ENCODE assay signal across 8 cellular contexts in the genomic region with DNA sequence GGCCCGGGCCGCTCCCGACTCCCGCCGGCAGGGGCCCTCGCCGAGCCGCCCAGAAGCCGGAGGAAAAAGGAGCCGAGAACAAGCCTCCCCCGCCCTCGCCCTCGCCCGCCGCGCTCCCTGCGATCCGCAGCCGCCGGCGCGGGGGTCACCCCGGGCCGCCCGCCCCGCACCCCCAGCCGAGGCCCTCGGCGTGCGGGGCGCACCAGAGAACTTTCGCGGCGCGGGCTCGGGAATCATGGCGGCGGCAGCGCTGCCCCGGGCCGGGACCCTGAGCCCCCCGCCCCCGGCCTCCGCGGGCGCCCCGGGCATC. TPM values are rescaled to one million over a fixed set of nuclear protein-coding genes. Genes with fewer than 3 reads are reported as not detected.
DNase-seq lines count a peak whose midpoint lies in the region; ATAC-seq and TF ChIP-seq lines count a peak whose summit lies in the region.

No MANE protein-coding gene starts in this region.

- peak overlapping the region; percentile 22; the same call in 1 of the 2 replicates for H3K9ac ChIP-seq in OCI-LY1 (ENCODE audit: low read length)

- H3K27ac ChIP-seq in OCI-LY1 (ENCODE audit: low read depth, low read length, poor library complexity, severe bottlenecking), result no peak overlapping the region

- H3K4me3 Mint-ChIP-seq in natural killer cell treated with Interleukin-12 subunit alpha and Interleukin-12 subunit beta and Interleukin-15 and Interleukin-18, amount 100 ng/mL, for 72 hours, result no peak overlapping the region

- H3K4me1 Mint-ChIP-seq in natural killer cell treated with Interleukin-12 subunit alpha and Interleukin-12 subunit beta and Interleukin-15 and Interleukin-18, amount 100 ng/mL, for 72 hours (ENCODE audit: low read depth in 2 of 2), result peaks cover 6 to 20% of the 10 kb centered on the region in 2 donors

- H2AFZ ChIP-seq in OCI-LY1 (ENCODE audit: low read length), result no peak overlapping the region

- peaks cover 12% of the 10 kb centered on the region for H3K79me2 ChIP-seq in OCI-LY1 (ENCODE audit: insufficient read depth, low read length)

- peaks cover 7% of the 10 kb centered on the region; the same call in 1 of the 2 replicates for H3K36me3 ChIP-seq in OCI-LY1 (ENCODE audit: insufficient read depth, low read length)

- no peak; the same call in 1 of the 2 replicates for TF ChIP-seq CTCF in OCI-LY1 (IDR thresholded peaks at IDR 0.05; ENCODE audit: low read length)

- H3K27me3 Mint-ChIP-seq in natural killer cell treated with Interleukin-12 subunit alpha and Interleukin-12 subunit beta and Interleukin-15 and Interleukin-18, amount 100 ng/mL, for 72 hours, result no peaks in the 10 kb centered on the region

- H3K9me3 ChIP-seq in OCI-LY1 (ENCODE audit: low read length), result no peaks in the 10 kb centered on the region

- peak; percentile 56 for ATAC-seq in GM18907 (IDR thresholded peaks at IDR 0.05; ENCODE audit: unreplicated experiment)
- ATAC-seq in HG03196 (IDR thresholded peaks at IDR 0.05; ENCODE audit: unreplicated experiment), result peak; percentile 38
- peak; percentile 83 to 86 for ATAC-seq in natural killer cell treated with Interleukin-12 subunit alpha and Interleukin-12 subunit beta and Interleukin-15 and Interleukin-18, amount 100 ng/mL, for 72 hours

- H3K4me2 ChIP-seq in OCI-LY1 (ENCODE audit: low read length), result 0 out of 2 replicates have a peak overlapping the region, but pooled peaks have one; percentile 13

- no peaks in the 10 kb centered on the region for H3F3A ChIP-seq in OCI-LY1 (ENCODE audit: insufficient read depth, low read length)

- DNase-seq in AG08396 (ENCODE audit: low spot score) (peak; percentile 92), fibroblast of gingiva (ENCODE audit: low read depth) (peak; percentile 39)
- peak; percentile 81 for DNase-seq in activated T-cell treated with anti-CD3 and anti-CD28 coated beads, Interleukin-2, amount 50 U/mL, for 1 hour
- peak; percentile 77 for DNase-seq in natural killer cell treated with Interleukin-12 subunit alpha and Interleukin-12 subunit beta and Interleukin-15 and Interleukin-18, amount 100 ng/mL, for 72 hours (ENCODE audit: low spot score)
- peak; percentile 71 for DNase-seq in stimulated activated naive CD4-positive, alpha-beta T cell treated with Interleukin-2 at 50 U/mL for 16 hours (lab: John Stamatoyannopoulos, UW)

- no peaks in the 10 kb centered on the region for H3K9me3 Mint-ChIP-seq in natural killer cell treated with Interleukin-12 subunit alpha and Interleukin-12 subunit beta and Interleukin-15 and Interleukin-18, amount 100 ng/mL, for 72 hours

- H3K4me1 ChIP-seq in OCI-LY1 (ENCODE audit: insufficient read depth, low read length, severe bottlenecking), result peaks cover 26% of the 10 kb centered on the region

- H4K20me1 ChIP-seq in OCI-LY1 (ENCODE audit: insufficient read depth, low read length), result no peaks in the 10 kb centered on the region

- H3K27me3 ChIP-seq in OCI-LY1 (ENCODE audit: insufficient read depth, low read length), result no peaks in the 10 kb centered on the region

- H3K4me3 ChIP-seq in OCI-LY1 (ENCODE audit: low read depth, low read length, poor library complexity, severe bottlenecking), result peak overlapping the region; percentile 47

- H3K27ac Mint-ChIP-seq in natural killer cell treated with Interleukin-12 subunit alpha and Interleukin-12 subunit beta and Interleukin-15 and Interleukin-18, amount 100 ng/mL, for 72 hours, result no peak overlapping the region

- H3K9me2 ChIP-seq in OCI-LY1 (ENCODE audit: low read depth, low read length), result no peaks in the 10 kb centered on the region

- H3K36me3 Mint-ChIP-seq in natural killer cell treated with Interleukin-12 subunit alpha and Interleukin-12 subunit beta and Interleukin-15 and Interleukin-18, amount 100 ng/mL, for 72 hours, result no peaks in the 10 kb centered on the region

RNA-seq across cellular contexts. Expression of a gene that starts 0.5 kb away (rescaled TPM):
- total RNA-seq in natural killer cell treated with Interleukin-12 subunit alpha and Interleukin-12 subunit beta and Interleukin-15 and Interleukin-18, amount 100 ng/mL, for 72 hours, result 10 to 100 TPM; 22.4 to 32.0 TPM

RNA-seq across cellular contexts. Expression of a gene that starts 37.9 kb away (rescaled TPM):
- 10 to 100 TPM; 17.9 to 37.6 TPM for total RNA-seq in natural killer cell treated with Interleukin-12 subunit alpha and Interleukin-12 subunit beta and Interleukin-15 and Interleukin-18, amount 100 ng/mL, for 72 hours

RNA-seq across cellular contexts. Expression of a gene that starts 38.2 kb away (rescaled TPM):
- total RNA-seq in natural killer cell treated with Interleukin-12 subunit alpha and Interleukin-12 subunit beta and Interleukin-15 and Interleukin-18, amount 100 ng/mL, for 72 hours, result 100 to 1,000 TPM in 1 of 2 donors, 10 to 100 TPM in 1; 50.1 to 117 TPM

Comparison
In these comparisons a context has a peak if more than half of its experiments do, and no peak if none do; other contexts are left out.
1. DNase-seq: peak in every context shown above with its lines; median percentile 92 in AG08396; 81 in activated T-cell treated with anti-CD3 and anti-CD28 coated beads, Interleukin-2, amount 50 U/mL, for 1 hour; 77 in natural killer cell treated with Interleukin-12 subunit alpha and Interleukin-12 subunit beta and Interleukin-15 and Interleukin-18, amount 100 ng/mL, for 72 hours; 71 in stimulated activated naive CD4-positive, alpha-beta T cell treated with Interleukin-2 at 50 U/mL for 16 hours; 39 in fibroblast of gingiva.